7 cellular contexts compared by ENCODE assay signal in genomic region chr15:64430000-64430735, GRCh38. TPM values are rescaled to one million over a fixed set of nuclear protein-coding genes. Genes with fewer than 3 reads are reported as not detected.
A peak's percentile ranks its signal among the peaks of the same experiment; 100 is the strongest.
DNase-seq lines count a peak whose midpoint lies in the region; ATAC-seq, FAIRE-seq and TF ChIP-seq lines count a peak whose summit lies in the region.

No MANE protein-coding gene starts in this region.

- peaks cover 18% of the 10 kb centered on the region for H3K4me1 Mint-ChIP-seq in osteocyte (ENCODE audit: unreplicated experiment)

- peak overlapping the region; percentile 56 for H3K27ac Mint-ChIP-seq in osteocyte (ENCODE audit: unreplicated experiment)

- FAIRE-seq in urothelium cell line (lab: Jason Lieb, UNC), result no peak

- intact Hi-C loops in esophagus muscularis mucosa (cut with DNase I), result no loop called here

- no peaks in the 10 kb centered on the region for H3K9me3 Mint-ChIP-seq in osteocyte (ENCODE audit: unreplicated experiment)

- H3K4me3 Mint-ChIP-seq in osteocyte (ENCODE audit: unreplicated experiment), result no peak overlapping the region

- H3K27me3 ChIP-seq in esophagus muscularis mucosa, result no peaks in the 10 kb centered on the region

- DNase-seq in NCI-H146 treated with DMSO at 0.1 percent for 48 hours (lab: John Stamatoyannopoulos, UW; ENCODE audit: unreplicated experiment) (peak; percentile 10), esophagus muscularis mucosa (ENCODE audit: extremely low spot score) (no peak), osteocyte (ENCODE audit: extremely low spot score, unreplicated experiment) (no peak), urothelium cell line (ENCODE audit: low spot score) (no peak)
- peak; percentile 24 to 31 for DNase-seq in activated CD4-positive, alpha-beta T cell treated with anti-CD3 and anti-CD28 coated beads for 4 hours

- H3K27ac ChIP-seq in esophagus muscularis mucosa (replicated peaks in 1 of 4), result peak overlapping the region in 3 of 4 donors; percentile 8 to 15 (median 12)

- no peak overlapping the region for H3K4me3 ChIP-seq in esophagus muscularis mucosa

- ATAC-seq in GM18907 (IDR thresholded peaks at IDR 0.05; ENCODE audit: unreplicated experiment) (peak; percentile 58), HG02973 (IDR thresholded peaks at IDR 0.05; ENCODE audit: unreplicated experiment) (no peak)

- TF ChIP-seq EP300 in esophagus muscularis mucosa (IDR thresholded peaks at IDR 0.05), result no peak

- H3K9me3 ChIP-seq in esophagus muscularis mucosa, result no peaks in the 10 kb centered on the region

- H3K36me3 ChIP-seq in esophagus muscularis mucosa, result peaks cover 4 to 51% (median 31%) of the 10 kb centered on the region in 4 donors

- H3K27me3 Mint-ChIP-seq in osteocyte (ENCODE audit: unreplicated experiment), result no peaks in the 10 kb centered on the region

- TF ChIP-seq POLR2A in esophagus muscularis mucosa (IDR thresholded peaks at IDR 0.05; ENCODE audit: low read depth), result no peak

- WGBS in esophagus muscularis mucosa, result 13% methylated on average over 3 of the region's 3 CpGs

- H3K4me1 ChIP-seq in esophagus muscularis mucosa, result peaks cover 6 to 23% (median 14%) of the 10 kb centered on the region in 4 donors

- TF ChIP-seq CTCF in esophagus muscularis mucosa (IDR thresholded peaks at IDR 0.05) (no peak), osteocyte (IDR thresholded peaks at IDR 0.05) (no peak)

- peaks cover 30% of the 10 kb centered on the region for H3K36me3 Mint-ChIP-seq in osteocyte (ENCODE audit: unreplicated experiment)

RNA-seq across cellular contexts. Expression of gene ZNF609, which starts 30.2 kb away (rescaled TPM):
- total RNA-seq in esophagus muscularis mucosa (10 to 100 TPM; 38.3 to 53.7 (median 45.3) TPM), osteocyte (31.7 and 35.1 TPM in 2 replicates)

RNA-seq across cellular contexts. Expression of gene TRIP4, which starts 42.5 kb away (rescaled TPM):
- 10 to 100 TPM in 3 of 4 donors, 1 to 10 TPM in 1; 9.9 to 13.2 (median 11.8) TPM for total RNA-seq in esophagus muscularis mucosa
- 24.5 and 26.8 TPM in 2 replicates for total RNA-seq in osteocyte

RNA-seq across cellular contexts. Expression of gene PCLAF, which starts 48.9 kb away (rescaled TPM):
- total RNA-seq in esophagus muscularis mucosa, result not detected
- total RNA-seq in osteocyte, result 7.9 and 12.1 TPM in 2 replicates

Comparison
In these comparisons a context has a peak if more than half of its experiments do, and no peak if none do; other contexts are left out.
1. DNase-seq: peak in NCI-H146 treated with DMSO at 0.1 percent for 48 hours (single experiment) and activated CD4-positive, alpha-beta T cell treated with anti-CD3 and anti-CD28 coated beads for 4 hours (2 of 2); none in esophagus muscularis mucosa (single experiment), osteocyte (single experiment) and urothelium cell line (single experiment).